14 cellular contexts compared by ENCODE assay signal in the genomic region with DNA sequence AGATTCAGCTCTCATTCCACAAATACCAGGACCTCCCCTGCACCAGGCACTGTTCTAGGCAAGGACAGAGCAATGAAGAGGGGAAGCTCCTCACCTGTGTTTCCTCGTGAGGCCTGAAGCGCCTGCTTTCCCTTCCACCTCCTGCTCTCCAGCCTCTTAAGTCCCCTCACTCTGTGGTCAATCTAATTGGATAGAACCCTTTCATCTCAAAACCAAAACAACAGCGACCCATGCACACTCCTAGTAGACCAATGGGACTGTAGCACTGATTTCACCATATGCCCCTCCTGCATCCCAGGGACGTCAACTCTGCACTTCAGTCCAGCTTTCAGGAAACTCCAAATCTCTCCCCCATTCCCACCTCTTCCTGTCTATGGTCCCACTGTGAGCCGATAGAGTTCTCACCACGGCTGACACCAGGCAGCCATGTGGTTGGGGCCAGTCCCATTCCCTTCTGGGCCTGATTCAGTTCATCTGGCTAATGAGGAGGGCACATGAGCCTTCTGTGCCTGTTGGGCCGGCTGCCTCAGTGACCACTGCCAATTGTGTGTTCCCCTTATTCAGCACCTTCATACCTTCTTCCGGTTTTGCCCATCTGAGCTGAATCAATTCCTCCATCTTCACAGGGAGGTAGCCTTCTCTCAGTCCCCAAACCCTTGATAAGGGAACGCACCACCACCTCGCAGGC. TPM values are rescaled to one million over a fixed set of nuclear protein-coding genes. Genes with fewer than 3 reads are reported as not detected.
A peak's percentile ranks its signal among the peaks of the same experiment; 100 is the strongest.
DNase-seq lines count a peak whose midpoint lies in the region; ATAC-seq and TF ChIP-seq lines count a peak whose summit lies in the region.
"Had no signal": no experiment of that assay in that cellular context is flagged by ENCODE, and none has a peak within 500 bp of the region (broad histone marks: within the 10 kb centered on the region; RNA-seq: fewer than 3 reads in every experiment).

No MANE protein-coding gene starts in this region.

- peak overlapping the region in 8 of 10 donors; percentile 12 to 74 (median 52) for H3K27ac ChIP-seq in heart right ventricle
- H3K27ac ChIP-seq: spleen had no signal

- H3K36me3 ChIP-seq in heart right ventricle, result no peaks in the 10 kb centered on the region
- H3K36me3 ChIP-seq: spleen had no signal

- no peak for TF ChIP-seq CTCF in heart right ventricle (IDR thresholded peaks at IDR 0.05)

- ATAC-seq in heart right ventricle, result peak in 1 of 8 donors; percentile 6
- no peak for ATAC-seq in Right ventricle myocardium superior (ENCODE audit: poor library complexity)
- no peak for ATAC-seq in GM21526 (IDR thresholded peaks at IDR 0.05; ENCODE audit: low FRiP score, unreplicated experiment)
- ATAC-seq in HG02852 (IDR thresholded peaks at IDR 0.05; ENCODE audit: unreplicated experiment), result no peak
- ATAC-seq: activated CD8-positive, alpha-beta memory T cell treated with anti-CD3 and anti-CD28 coated beads, Interleukin-2, amount 10 ng/mL, durations not matched to agents 7 days and 5 days; left colon had no signal

- H3K4me1 ChIP-seq in heart right ventricle, result peaks cover 0 to 66% (median 35%) of the 10 kb centered on the region in 9 donors

- in situ Hi-C loops in KBM-7 (cut with MboI; ENCODE audit: low pct_unique_long_range_greater_than_20kb, low sequenced_read_pairs), result no loop called here

- intact Hi-C loops in heart right ventricle (cut with DNase I), result no loop called here
- intact Hi-C loops in Right ventricle myocardium superior (cut with DNase I), result no loop called here

- H3K27me3 ChIP-seq in heart right ventricle, result no peaks in the 10 kb centered on the region
- H3K27me3 ChIP-seq: spleen, testis had no signal

- WGBS in heart right ventricle, 2 donors, result 78% methylated on average over 10 of the region's 10 CpGs

- no peak overlapping the region for H3K4me3 ChIP-seq in heart right ventricle
- H3K4me3 ChIP-seq: spleen, testis had no signal

- no peaks in the 10 kb centered on the region for H3K9me3 ChIP-seq in heart right ventricle
- H3K9me3 ChIP-seq: spleen, testis had no signal

- DNase-seq in heart right ventricle (no peak), Right ventricle myocardium superior (no peak), dermis blood vessel endothelial cell (peak; percentile 13), myocyte (ENCODE audit: low read depth) (peak; percentile 37), KBM-7 (no peak)
- no peak for DNase-seq in activated CD4-positive, alpha-beta T cell treated with anti-CD3 and anti-CD28 coated beads for 48 hours
- DNase-seq: activated CD8-positive, alpha-beta memory T cell treated with anti-CD3 and anti-CD28 coated beads, Interleukin-2, amount 10 ng/mL, durations not matched to agents 7 days and 5 days; activated naive CD8-positive, alpha-beta T cell treated with anti-CD3 and anti-CD28 coated beads for 36 hours; left colon; nephron progenitor cell; spleen had no signal

RNA-seq across cellular contexts. Expression of gene MAT2A, which starts 33.3 kb away (rescaled TPM):
- 100 to 1,000 TPM in 8 of 10 donors, 10 to 100 TPM in 2; 94.5 to 460 (median 129) TPM for total RNA-seq in heart right ventricle
- polyA plus RNA-seq in heart right ventricle, result 10 to 100 TPM; 81.7 to 93.4 TPM
- 116 TPM for total RNA-seq in Right ventricle myocardium superior
- total RNA-seq in dermis blood vessel endothelial cell, result 64.3 and 89.6 TPM in 2 replicates
- total RNA-seq in myocyte, result 211 and 302 TPM in 2 replicates
- polyA plus RNA-seq in myocyte (2012), result 273 TPM

RNA-seq across cellular contexts. Expression of gene GGCX, which starts 55.6 kb away (rescaled TPM):
- 10 to 100 TPM; 18.2 to 31.1 (median 21.6) TPM for total RNA-seq in heart right ventricle
- 10 to 100 TPM; 14.0 to 24.5 TPM for polyA plus RNA-seq in heart right ventricle
- 25.1 TPM for total RNA-seq in Right ventricle myocardium superior
- total RNA-seq in dermis blood vessel endothelial cell, result 57.3 and 58.7 TPM in 2 replicates
- total RNA-seq in myocyte, result 78.1 and 129 TPM in 2 replicates
- polyA plus RNA-seq in myocyte (2012), result 114 TPM

Comparison
In these comparisons a context has a peak if more than half of its experiments do, and no peak if none do; other contexts are left out.
1. DNase-seq: peak in dermis blood vessel endothelial cell (single experiment) and myocyte (single experiment); none in heart right ventricle (0 of 2), Right ventricle myocardium superior (single experiment), KBM-7 (single experiment) and activated CD4-positive, alpha-beta T cell treated with anti-CD3 and anti-CD28 coated beads for 48 hours (single experiment).